ENCODE assay signal across 9 cellular contexts in the genomic region with DNA sequence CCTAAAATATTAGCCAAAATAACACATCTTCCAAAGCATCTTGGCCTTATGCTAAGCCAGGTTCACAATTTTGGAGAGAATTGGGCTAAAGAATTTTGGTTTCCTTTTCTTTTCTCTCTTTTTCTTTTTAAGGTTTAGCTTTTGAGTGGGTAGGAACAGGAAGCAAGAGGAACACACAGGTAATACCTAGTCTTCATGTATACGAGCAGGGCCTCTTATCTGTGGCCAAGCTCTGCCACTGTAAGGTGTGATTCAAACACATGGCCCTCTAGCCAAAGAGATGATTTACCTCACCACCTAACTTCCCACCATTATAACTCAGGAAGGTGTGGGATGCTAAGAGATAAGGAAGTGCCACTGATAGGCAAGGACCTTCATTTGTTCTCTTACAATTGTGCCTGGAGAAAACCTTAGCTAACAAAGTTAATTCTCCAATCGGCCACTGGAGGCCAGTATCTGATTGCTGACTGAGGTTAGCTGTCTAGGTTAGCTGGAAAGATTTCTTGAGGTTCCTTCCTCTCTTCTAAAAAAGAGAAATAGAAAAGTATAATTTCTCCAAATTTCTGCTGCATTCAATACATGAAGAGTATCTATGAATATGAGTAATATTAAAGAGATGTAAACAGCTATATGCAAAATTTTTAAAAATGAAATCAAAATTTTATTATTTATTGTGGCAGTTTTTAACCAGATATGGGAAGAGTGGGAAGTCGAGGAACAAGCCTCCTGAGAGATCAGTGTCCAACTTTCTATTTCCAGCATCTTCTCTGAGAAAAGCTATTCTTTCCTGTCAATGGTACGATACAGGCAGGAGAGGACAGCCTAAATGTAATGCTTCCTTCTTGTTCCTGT. TPM values are rescaled to one million over a fixed set of nuclear protein-coding genes. Genes with fewer than 3 reads are reported as not detected.
A peak's percentile ranks its signal among the peaks of the same experiment; 100 is the strongest.
DNase-seq lines count a peak whose midpoint lies in the region; ATAC-seq and TF ChIP-seq lines count a peak whose summit lies in the region.
"Had no signal": no experiment of that assay in that cellular context is flagged by ENCODE, and none has a peak within 500 bp of the region (broad histone marks: within the 10 kb centered on the region; RNA-seq: fewer than 3 reads in every experiment).

No MANE protein-coding gene starts in this region.

- peak in 5 of 6 experiments; percentile 41 to 72 (median 54) for TF ChIP-seq CTCF in esophagus squamous epithelium (IDR thresholded peaks at IDR 0.05)
- TF ChIP-seq CTCF in nephron progenitor cell (IDR thresholded peaks at IDR 0.05): peak; percentile 87
- TF ChIP-seq CTCF in upper lobe of left lung (IDR thresholded peaks at IDR 0.05): peak; percentile 42 to 78 (median 60)

- in situ Hi-C loops in Caki2 (cut with HindIII; ENCODE audit: low pct_unique_long_range_greater_than_20kb, low sequenced_read_pairs): no loop called here

- H3K36me3 ChIP-seq in esophagus squamous epithelium (no peaks in the 10 kb centered on the region), upper lobe of left lung (no peaks in the 10 kb centered on the region)

- TF ChIP-seq POLR2A in esophagus squamous epithelium (IDR thresholded peaks at IDR 0.05): no peak
- TF ChIP-seq POLR2A in upper lobe of left lung (IDR thresholded peaks at IDR 0.05): no peak

- intact Hi-C loops in esophagus squamous epithelium (cut with DNase I): no loop called here

- no peaks in the 10 kb centered on the region for H3K4me1 Mint-ChIP-seq in nephron progenitor cell

- H3K4me3 ChIP-seq in esophagus squamous epithelium: no peak overlapping the region
- no peak overlapping the region for H3K4me3 ChIP-seq in upper lobe of left lung

- no peaks in the 10 kb centered on the region for H3K36me3 Mint-ChIP-seq in nephron progenitor cell (ENCODE audit: low read depth)
- H3K36me3 Mint-ChIP-seq: activated naive CD4-positive, alpha-beta T cell treated with anti-CD3 and anti-CD28 coated beads, Interleukin-2, amount 50 U/mL, for 24 hours had no signal

- no peak overlapping the region for H3K27ac Mint-ChIP-seq in nephron progenitor cell
- H3K27ac Mint-ChIP-seq: activated naive CD4-positive, alpha-beta T cell treated with anti-CD3 and anti-CD28 coated beads, Interleukin-2, amount 50 U/mL, for 24 hours had no signal

- peak; percentile 36 for DNase-seq in Caki2 (ENCODE audit: low read depth)
- peak; percentile 52 for DNase-seq in NOMO-1 treated with DMSO at 0.1 percent for 48 hours (lab: John Stamatoyannopoulos, UW; ENCODE audit: unreplicated experiment)
- DNase-seq in activated CD8-positive, alpha-beta memory T cell treated with anti-CD3 and anti-CD28 coated beads, Interleukin-2, amount 50 U/mL, for 4 hours: peak; percentile 38
- no peak for DNase-seq in esophagus squamous epithelium (lab: John Stamatoyannopoulos, UW)
- DNase-seq in nephron progenitor cell: peak; percentile 56
- DNase-seq in upper lobe of left lung: peak in 1 of 2 donors; percentile 27

- ATAC-seq in GM19397 (IDR thresholded peaks at IDR 0.05; ENCODE audit: unreplicated experiment) (peak; percentile 83), HG03439 (IDR thresholded peaks at IDR 0.05; ENCODE audit: unreplicated experiment) (peak; percentile 93), upper lobe of left lung (ENCODE audit: low FRiP score in 2 of 2) (peak in 1 of 2 donors; percentile 65)

- H3K4me1 ChIP-seq in esophagus squamous epithelium (no peaks in the 10 kb centered on the region), upper lobe of left lung (no peaks in the 10 kb centered on the region)

- H3K27ac ChIP-seq in esophagus squamous epithelium (no peak overlapping the region), upper lobe of left lung (no peak overlapping the region)

- 51 to 60% methylated on average over 4 of the region's 4 CpGs for WGBS in esophagus squamous epithelium, 2 donors
- 63 to 64% methylated on average over 4 of the region's 4 CpGs for WGBS in upper lobe of left lung, 2 donors

- peaks cover 11% of the 10 kb centered on the region for H3K27me3 Mint-ChIP-seq in nephron progenitor cell (ENCODE audit: low read depth, poor library complexity)

- H3K9me3 ChIP-seq in esophagus squamous epithelium: no peaks in the 10 kb centered on the region
- H3K9me3 ChIP-seq in upper lobe of left lung: no peaks in the 10 kb centered on the region

- no peak for TF ChIP-seq EP300 in upper lobe of left lung (IDR thresholded peaks at IDR 0.05)

- H3K27me3 ChIP-seq in esophagus squamous epithelium: no peaks in the 10 kb centered on the region
- H3K27me3 ChIP-seq in upper lobe of left lung: no peaks in the 10 kb centered on the region

- no peak overlapping the region for H3K4me3 Mint-ChIP-seq in nephron progenitor cell
- H3K4me3 Mint-ChIP-seq: activated naive CD4-positive, alpha-beta T cell treated with anti-CD3 and anti-CD28 coated beads, Interleukin-2, amount 50 U/mL, for 24 hours had no signal

- no peaks in the 10 kb centered on the region for H3K9me3 Mint-ChIP-seq in nephron progenitor cell
- H3K9me3 Mint-ChIP-seq: activated naive CD4-positive, alpha-beta T cell treated with anti-CD3 and anti-CD28 coated beads, Interleukin-2, amount 50 U/mL, for 24 hours had no signal

RNA-seq across cellular contexts. Expression of a gene that starts 30.1 kb away (rescaled TPM):
- total RNA-seq in Caki2 (2014; rRNA removed; shearing (Covaris generic); ENCODE audit: low replicate concordance): 3.2 and 16.8 TPM in 2 replicates
- 10 to 100 TPM; 10.5 to 16.6 (median 11.8) TPM for total RNA-seq in esophagus squamous epithelium
- total RNA-seq in upper lobe of left lung: 10 to 100 TPM in 3 of 6 donors, 1 to 10 TPM in 3; 7.3 to 13.2 (median 9.9) TPM

RNA-seq across cellular contexts. Expression of a gene that starts 51.5 kb away (rescaled TPM):
- total RNA-seq in Caki2 (2014; rRNA removed; shearing (Covaris generic); ENCODE audit: low replicate concordance): 0.98 TPM in 1 of 2 replicates, not detected in the other
- total RNA-seq in esophagus squamous epithelium (under 1 TPM in 2 of 4 donors, not detected in 2; 0.09 to 0.19 TPM), upper lobe of left lung (1 to 10 TPM in 4 of 6 donors, under 1 TPM in 2; 0.77 to 9.4 (median 1.4) TPM)
